In the genomic region with DNA sequence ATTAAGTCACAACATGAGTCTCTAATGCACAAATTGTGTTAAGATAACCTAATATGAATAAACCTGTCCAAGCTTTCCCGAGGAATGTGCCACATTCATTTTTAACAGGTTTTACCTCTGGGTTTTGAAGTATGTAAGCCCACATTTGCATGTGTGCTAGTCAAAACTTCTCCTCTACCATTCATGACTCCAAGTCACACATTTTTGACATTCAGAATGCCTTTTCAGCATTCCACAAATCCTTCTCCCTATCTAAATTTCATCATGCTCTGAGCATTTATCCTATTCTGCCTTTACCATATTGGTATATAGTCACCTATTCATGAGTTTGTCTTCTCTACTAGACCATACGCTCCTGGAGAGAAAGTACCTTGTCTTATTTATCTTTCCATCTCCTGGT, we compare ENCODE assay signal across 27 cellular contexts. TPM values are rescaled to one million over a fixed set of nuclear protein-coding genes. Genes with fewer than 3 reads are reported as not detected.
DNase-seq lines count a peak whose midpoint lies in the region; FAIRE-seq and TF ChIP-seq lines count a peak whose summit lies in the region.
"Had no signal": no experiment of that assay in that cellular context is flagged by ENCODE, and none has a peak within 500 bp of the region (broad histone marks: within the 10 kb centered on the region; RNA-seq: fewer than 3 reads in every experiment).

No MANE protein-coding gene starts in this region.

- no peak for FAIRE-seq in frontal cortex (lab: Jason Lieb, UNC)
- FAIRE-seq: A204.1, GM12891, GM18507 had no signal

- no peak overlapping the region for H3K4me3 ChIP-seq in HUES48 (ENCODE audit: low read depth, low read length)
- H3K4me3 ChIP-seq in mesendoderm (ENCODE audit: low read length): no peak overlapping the region
- H3K4me3 ChIP-seq: BLaER1 had no signal

- H3K27ac ChIP-seq in HUES48 (ENCODE audit: low read depth, low read length): peak overlapping the region; percentile 5
- no peak overlapping the region for H3K27ac ChIP-seq in mesendoderm (ENCODE audit: low read depth, low read length)
- H3K27ac ChIP-seq: BLaER1 had no signal

- no peak overlapping the region for H2BK120ac ChIP-seq in mesendoderm (ENCODE audit: low read depth, low read length)

- H3K4ac ChIP-seq in mesendoderm (ENCODE audit: low read depth, low read length): no peak overlapping the region

- H2BK5ac ChIP-seq in mesendoderm (ENCODE audit: low read length): no peak overlapping the region

- no peaks in the 10 kb centered on the region for H3K79me1 ChIP-seq in mesendoderm (ENCODE audit: low read length)

- peak; percentile 60 for DNase-seq in mesendoderm
- DNase-seq in cerebellum (ENCODE audit: low spot score): no peak
- no peak for DNase-seq in frontal cortex (ENCODE audit: low spot score in 2 of 2)
- no peak for DNase-seq in GM10266 (ENCODE audit: extremely low spot score)
- DNase-seq: 8988T; ACHN; BE2C; C1 segment of cervical spinal cord; CD4-positive, alpha-beta memory T cell; CD4-positive, CD25-positive, alpha-beta regulatory T cell; CD8-positive, alpha-beta memory T cell; COR-L47; DMS 273 treated with DMSO at 0.1 percent for 48 hours; DMS153; DMS53; DMS79; DND-41; EL; GDM1 had no signal

- no peaks in the 10 kb centered on the region for H3K79me2 ChIP-seq in mesendoderm (ENCODE audit: control insufficient read depth, insufficient read depth, low read length)

- H2AK5ac ChIP-seq in mesendoderm (ENCODE audit: low read length): no peak overlapping the region

- WGBS in mesendoderm (ENCODE audit: extremely low coverage, insufficient coverage, low lambda C conversion rate): no CpG with 5 or more reads among the region's 2 CpGs

- no peak for TF ChIP-seq CTCF in GM10266 (IDR thresholded peaks at IDR 0.05; ENCODE audit: control insufficient read depth, insufficient read depth, low read depth, missing control alignments)

- no peak overlapping the region for H3K23ac ChIP-seq in mesendoderm (ENCODE audit: low read length)

- H3K9me3 ChIP-seq in HUES48 (ENCODE audit: control insufficient read depth, insufficient read depth, low read length): no peaks in the 10 kb centered on the region
- H3K9me3 ChIP-seq: BE2C, BLaER1 had no signal

- H2BK15ac ChIP-seq in mesendoderm (replicated peaks; ENCODE audit: low read depth): no peak overlapping the region

- H4K8ac ChIP-seq in mesendoderm (ENCODE audit: low read depth, low read length): peak overlapping the region; percentile 16

- no peak overlapping the region for H3K4me2 ChIP-seq in mesendoderm (ENCODE audit: low read length)
- H3K4me2 ChIP-seq: BLaER1 had no signal

- no peaks in the 10 kb centered on the region for H3K27me3 ChIP-seq in HUES48 (ENCODE audit: control insufficient read depth, insufficient read depth, low read length)
- H3K27me3 ChIP-seq in mesendoderm (ENCODE audit: insufficient read depth, low read length, poor library complexity): no peaks in the 10 kb centered on the region
- H3K27me3 ChIP-seq: BLaER1 had no signal

- peaks cover 9% of the 10 kb centered on the region for H3K4me1 ChIP-seq in HUES48 (ENCODE audit: control insufficient read depth, insufficient read depth, low read length)
- H3K4me1 ChIP-seq in mesendoderm (ENCODE audit: control insufficient read depth, low read depth, low read length): no peaks in the 10 kb centered on the region
- H3K4me1 ChIP-seq: BE2C, BLaER1 had no signal

- H3K36me3 ChIP-seq in HUES48 (ENCODE audit: control insufficient read depth, insufficient read depth, low read length): no peaks in the 10 kb centered on the region
- H3K36me3 ChIP-seq in mesendoderm (ENCODE audit: control insufficient read depth, insufficient read depth, low read length): no peaks in the 10 kb centered on the region
- H3K36me3 ChIP-seq: BE2C, BLaER1 had no signal

- no peak overlapping the region for H3K18ac ChIP-seq in mesendoderm (ENCODE audit: low read length)

- no peak overlapping the region for H4K5ac ChIP-seq in mesendoderm (ENCODE audit: low read length)

- H3K56ac ChIP-seq in mesendoderm (ENCODE audit: low read length): no peak overlapping the region

- H3K9ac ChIP-seq in HUES48 (ENCODE audit: low read depth, low read length) (no peak overlapping the region), mesendoderm (ENCODE audit: low read length) (no peak overlapping the region)
- H3K9ac ChIP-seq: BLaER1 had no signal

RNA-seq across cellular contexts. Expression of gene ADGRF5, which starts 56.5 kb away (rescaled TPM):
- polyA plus RNA-seq in mesendoderm (2013, experiment 1 of 2): 0.14 TPM
- polyA plus RNA-seq in mesendoderm (2013, experiment 2 of 2): 0.07 TPM
- total RNA-seq in cerebellum (8.0 TPM), frontal cortex (6.5 TPM)
- total RNA-seq: CD4-positive, alpha-beta memory T cell; CD4-positive, CD25-positive, alpha-beta regulatory T cell; CD8-positive, alpha-beta memory T cell; G401 had no signal
- polyA plus RNA-seq: AG04450; CD14-positive monocyte; CD4-positive, alpha-beta memory T cell; CD4-positive, CD25-positive, alpha-beta regulatory T cell; CD8-positive, alpha-beta memory T cell had no signal
